In the genomic region with DNA sequence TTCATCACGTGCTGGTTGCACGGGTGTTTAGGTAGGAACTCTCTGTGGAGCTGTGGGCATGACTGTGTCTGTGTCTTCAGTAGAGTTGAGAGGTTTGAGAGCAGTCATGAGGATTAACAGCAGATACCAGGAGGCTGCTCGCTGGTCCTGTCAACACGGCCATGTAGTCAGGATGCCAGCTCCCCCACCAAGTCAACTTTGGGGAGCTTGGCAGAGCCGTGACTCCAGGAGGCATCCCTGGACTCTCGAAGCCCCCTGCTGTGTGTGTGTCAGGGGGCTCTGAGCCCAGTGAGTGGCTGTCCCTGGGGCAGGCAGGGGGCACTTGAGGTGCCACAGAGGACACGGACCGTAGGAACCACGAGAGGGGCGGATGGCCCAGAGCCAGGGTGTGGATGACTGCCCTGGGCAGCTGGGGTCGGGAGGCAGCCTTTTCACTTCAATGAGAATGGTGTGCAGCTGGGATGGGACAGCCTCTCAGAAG, we compare ENCODE assay signal across 2 cellular contexts.
A peak's percentile ranks its signal among the peaks of the same experiment; 100 is the strongest.
TF ChIP-seq lines count a peak whose summit lies in the region.

No MANE protein-coding gene starts in this region.

TF ChIP-seq in HEK293, 187 proteins besides CTCF, POLR2A, EP300 and RAD21:
- peak; percentile 94 for TF ChIP-seq GLIS1 (tag by site-specific recombination; IDR thresholded peaks at IDR 0.05)
- TF ChIP-seq, protein P1, sequence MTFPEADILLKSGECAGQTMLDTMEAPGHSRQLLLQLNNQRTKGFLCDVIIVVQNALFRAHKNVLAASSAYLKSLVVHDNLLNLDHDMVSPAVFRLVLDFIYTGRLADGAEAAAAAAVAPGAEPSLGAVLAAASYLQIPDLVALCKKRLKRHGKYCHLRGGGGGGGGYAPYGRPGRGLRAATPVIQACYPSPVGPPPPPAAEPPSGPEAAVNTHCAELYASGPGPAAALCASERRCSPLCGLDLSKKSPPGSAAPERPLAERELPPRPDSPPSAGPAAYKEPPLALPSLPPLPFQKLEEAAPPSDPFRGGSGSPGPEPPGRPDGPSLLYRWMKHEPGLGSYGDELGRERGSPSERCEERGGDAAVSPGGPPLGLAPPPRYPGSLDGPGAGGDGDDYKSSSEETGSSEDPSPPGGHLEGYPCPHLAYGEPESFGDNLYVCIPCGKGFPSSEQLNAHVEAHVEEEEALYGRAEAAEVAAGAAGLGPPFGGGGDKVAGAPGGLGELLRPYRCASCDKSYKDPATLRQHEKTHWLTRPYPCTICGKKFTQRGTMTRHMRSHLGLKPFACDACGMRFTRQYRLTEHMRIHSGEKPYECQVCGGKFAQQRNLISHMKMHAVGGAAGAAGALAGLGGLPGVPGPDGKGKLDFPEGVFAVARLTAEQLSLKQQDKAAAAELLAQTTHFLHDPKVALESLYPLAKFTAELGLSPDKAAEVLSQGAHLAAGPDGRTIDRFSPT (tag by site-specific recombination; IDR thresholded peaks at IDR 0.05): no peak
TF ChIP-seq in HEK293: peak in this region for 1.

TF ChIP-seq in H1, 55 proteins besides CTCF, POLR2A, EP300 and RAD21:
- no peak for TF ChIP-seq CEBPB (IDR thresholded peaks at IDR 0.05; ENCODE audit: low read depth, low read length)
- TF ChIP-seq RBBP5 (IDR thresholded peaks at IDR 0.05; ENCODE audit: borderline replicate concordance, low read depth, low read length): no peak
- TF ChIP-seq CBX8 (IDR thresholded peaks at IDR 0.05; ENCODE audit: borderline replicate concordance, low read depth, low read length): no peak
- TF ChIP-seq TAF1 (IDR thresholded peaks at IDR 0.05; ENCODE audit: low read depth, low read length): no peak
- no peak for TF ChIP-seq KDM1A (IDR thresholded peaks at IDR 0.05; ENCODE audit: borderline replicate concordance, low read length)
- no peak for TF ChIP-seq TBP (IDR thresholded peaks at IDR 0.05; ENCODE audit: low read depth, low read length)
- TF ChIP-seq CTBP2 (IDR thresholded peaks at IDR 0.05; ENCODE audit: borderline replicate concordance, insufficient read depth, insufficient read length, low read length): no peak
- TF ChIP-seq KDM5A (IDR thresholded peaks at IDR 0.05; ENCODE audit: low read length): no peak
- TF ChIP-seq EZH2 (IDR thresholded peaks at IDR 0.05; ENCODE audit: low read depth, low read length, severe bottlenecking): no peak
- TF ChIP-seq SAP30 (IDR thresholded peaks at IDR 0.05; ENCODE audit: insufficient read depth, insufficient replicate concordance, low read length): no peak
- no peak for TF ChIP-seq GTF2F1 (IDR thresholded peaks at IDR 0.05; ENCODE audit: borderline replicate concordance, low read depth, low read length)
- no peak for TF ChIP-seq E2F6 (IDR thresholded peaks at IDR 0.05)
- no peak for TF ChIP-seq PHF8 (conservative IDR thresholded peaks at IDR 0.05; ENCODE audit: low read depth, low read length)
- no peak for TF ChIP-seq POU5F1 (IDR thresholded peaks at IDR 0.05; ENCODE audit: low read depth, low read length)
- no peak for TF ChIP-seq SP1 (IDR thresholded peaks at IDR 0.05; ENCODE audit: low read depth, low read length)
- TF ChIP-seq CHD1 (IDR thresholded peaks at IDR 0.05; ENCODE audit: low read depth, low read length): no peak
- TF ChIP-seq SIN3A (conservative IDR thresholded peaks at IDR 0.05 in 1 of 2, IDR thresholded peaks at IDR 0.05 in 1 of 2; ENCODE audit: low read depth in 1 of 2, low read length in 2 of 2): no peak
- TF ChIP-seq MAFK (IDR thresholded peaks at IDR 0.05; ENCODE audit: low read depth, low read length): no peak
- TF ChIP-seq JUND (IDR thresholded peaks at IDR 0.05; ENCODE audit: low read length): no peak
